8 cellular contexts compared by ENCODE assay signal in the genomic region with DNA sequence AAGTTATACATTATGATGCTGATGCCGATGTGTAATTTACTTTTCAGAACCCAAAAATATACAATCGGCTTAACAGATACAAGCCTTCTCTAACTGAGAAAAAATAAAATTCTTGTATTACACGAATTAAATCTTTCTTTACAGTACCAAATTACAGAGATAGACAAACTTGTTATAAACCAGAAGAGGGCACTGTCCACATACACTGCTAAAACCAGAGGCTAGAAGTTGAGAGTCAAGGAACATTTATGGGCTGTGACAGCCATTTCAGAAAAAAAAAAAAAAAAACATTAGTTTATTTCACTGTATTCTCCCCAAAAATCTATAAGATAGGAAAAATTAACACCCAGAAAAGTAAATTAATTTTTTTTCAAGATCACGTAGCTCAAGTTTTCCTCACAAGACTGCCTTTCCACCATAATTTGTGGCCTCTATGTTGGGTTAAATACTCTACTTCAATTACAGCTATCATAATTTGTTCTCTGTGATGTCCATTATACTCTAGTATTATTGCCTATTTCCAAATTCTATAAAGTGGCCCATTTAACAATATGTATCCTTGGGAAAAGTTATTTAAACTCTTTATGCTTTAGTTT. TPM values are rescaled to one million over a fixed set of nuclear protein-coding genes. Genes with fewer than 3 reads are reported as not detected.
DNase-seq lines count a peak whose midpoint lies in the region; ATAC-seq and TF ChIP-seq lines count a peak whose summit lies in the region.

No MANE protein-coding gene starts in this region.

- H3K36me3 Mint-ChIP-seq in CD8-positive, alpha-beta T cell: no peaks in the 10 kb centered on the region
- H3K36me3 Mint-ChIP-seq in immature natural killer cell: no peaks in the 10 kb centered on the region

- peak; percentile 62 for ATAC-seq in CD8-positive, alpha-beta T cell
- ATAC-seq in GM21381 (IDR thresholded peaks at IDR 0.05; ENCODE audit: unreplicated experiment) (peak; percentile 77), GM18907 (IDR thresholded peaks at IDR 0.05; ENCODE audit: unreplicated experiment) (no peak)
- no peak for ATAC-seq in activated CD4-positive, CD25-positive, alpha-beta regulatory T cell treated with anti-CD3 and anti-CD28 coated beads, Interleukin-2, amount 50 U/mL, for 24 hours

- H3K27ac ChIP-seq in CD8-positive, alpha-beta T cell (ENCODE audit: low read depth, low read length): no peak overlapping the region
- no peak overlapping the region for H3K27ac ChIP-seq in tibial nerve

- intact Hi-C loops in CD8-positive, alpha-beta T cell (cut with DNase I, micrococcal nuclease): loop anchor here (1.0 to 2.0 kb wide), 9 partner anchors 68 to 298 kb away; partner anchors contain the start of gene AREG (in 2 of the 2)

- no peak for TF ChIP-seq POLR2A in tibial nerve (IDR thresholded peaks at IDR 0.05)

- peaks cover 12% of the 10 kb centered on the region for H3K27me3 Mint-ChIP-seq in CD8-positive, alpha-beta T cell (ENCODE audit: low read depth)
- peaks cover 0 to 3% (median 0%) of the 10 kb centered on the region in 3 donors for H3K27me3 Mint-ChIP-seq in immature natural killer cell (ENCODE audit: low read depth in 3 of 3)

- no peaks in the 10 kb centered on the region for H3K27me3 ChIP-seq in CD8-positive, alpha-beta T cell (ENCODE audit: insufficient read depth, low read length)
- no peaks in the 10 kb centered on the region for H3K27me3 ChIP-seq in tibial nerve

- no peaks in the 10 kb centered on the region for H3K4me1 Mint-ChIP-seq in CD8-positive, alpha-beta T cell (ENCODE audit: low read depth)
- no peaks in the 10 kb centered on the region for H3K4me1 Mint-ChIP-seq in immature natural killer cell

- no peaks in the 10 kb centered on the region for H3K36me3 ChIP-seq in CD8-positive, alpha-beta T cell (ENCODE audit: insufficient read depth, low read length)
- H3K36me3 ChIP-seq in tibial nerve: no peaks in the 10 kb centered on the region

- peak; percentile 71 for TF ChIP-seq CTCF in CD8-positive, alpha-beta T cell (IDR thresholded peaks at IDR 0.05)
- TF ChIP-seq CTCF in tibial nerve (IDR thresholded peaks at IDR 0.05): peak in 4 of 5 experiments; percentile 19 to 55 (median 39)

- H3K9me3 Mint-ChIP-seq in CD8-positive, alpha-beta T cell: no peaks in the 10 kb centered on the region
- H3K9me3 Mint-ChIP-seq in immature natural killer cell: no peaks in the 10 kb centered on the region

- no peak for TF ChIP-seq EP300 in tibial nerve (IDR thresholded peaks at IDR 0.05)

- POLR2A ChIA-PET in CD8-positive, alpha-beta T cell (lab: Charles Lee): no interaction called here

- no peak overlapping the region for H3K27ac Mint-ChIP-seq in CD8-positive, alpha-beta T cell
- H3K27ac Mint-ChIP-seq in immature natural killer cell: no peak overlapping the region

- 61 to 62% methylated on average over 4 of the region's 4 CpGs for WGBS in tibial nerve, 2 donors

- H3K4me1 ChIP-seq in CD8-positive, alpha-beta T cell (ENCODE audit: insufficient read depth, low read length): no peaks in the 10 kb centered on the region
- no peaks in the 10 kb centered on the region for H3K4me1 ChIP-seq in tibial nerve

- no peaks in the 10 kb centered on the region for H3K9me3 ChIP-seq in CD8-positive, alpha-beta T cell (ENCODE audit: low read length)
- H3K9me3 ChIP-seq in tibial nerve: no peaks in the 10 kb centered on the region

- no peak overlapping the region for H3K4me3 Mint-ChIP-seq in CD8-positive, alpha-beta T cell
- no peak overlapping the region for H3K4me3 Mint-ChIP-seq in immature natural killer cell

- no peak for DNase-seq in CD8-positive, alpha-beta T cell
- peak; percentile 56 for DNase-seq in MV-4-11 (lab: John Stamatoyannopoulos, UW)
- peak; percentile 68 for DNase-seq in astrocyte of the hippocampus (ENCODE audit: low read depth, low spot score)
- peak; percentile 31 to 38 (median 37) for DNase-seq in immature natural killer cell
- DNase-seq in tibial nerve (ENCODE audit: low spot score in 2 of 2): no peak

- CTCF ChIA-PET in CD8-positive, alpha-beta T cell (lab: Charles Lee): interaction anchor here (0.6 to 3.6 kb wide), 15 partner anchors 16 to 950 kb away, joined by 3 to 37 read pairs (median 4); no protein-coding TSS in a partner anchor

- H3K4me3 ChIP-seq in CD8-positive, alpha-beta T cell (ENCODE audit: low read depth, low read length): no peak overlapping the region
- H3K4me3 ChIP-seq in tibial nerve: no peak overlapping the region

RNA-seq across cellular contexts. Expression of gene EREG, which starts 12.0 kb away (rescaled TPM):
- total RNA-seq in CD8-positive, alpha-beta T cell: under 1 TPM; 0.25 to 0.35 TPM
- not detected for polyA plus RNA-seq in immature natural killer cell
- under 1 TPM in 2 of 4 donors, not detected in 2; 0.20 to 0.21 TPM for total RNA-seq in tibial nerve

Comparison
In these comparisons a context has a peak if more than half of its experiments do, and no peak if none do; other contexts are left out.
1. ATAC-seq: peak in CD8-positive, alpha-beta T cell (single experiment) and GM21381 (single experiment); none in activated CD4-positive, CD25-positive, alpha-beta regulatory T cell treated with anti-CD3 and anti-CD28 coated beads, Interleukin-2, amount 50 U/mL, for 24 hours (0 of 2) and GM18907 (single experiment).
2. DNase-seq: peak in MV-4-11 (single experiment), astrocyte of the hippocampus (single experiment) and immature natural killer cell (3 of 3); none in CD8-positive, alpha-beta T cell (0 of 7) and tibial nerve (0 of 2).